10 cellular contexts compared by ENCODE assay signal in genomic region chr11:7592706-7593105, GRCh38.
DNase-seq lines count a peak whose midpoint lies in the region; ATAC-seq, FAIRE-seq and TF ChIP-seq lines count a peak whose summit lies in the region.
"Had no signal": no experiment of that assay in that cellular context is flagged by ENCODE, and none has a peak within 500 bp of the region (broad histone marks: within the 10 kb centered on the region; RNA-seq: fewer than 3 reads in every experiment).

No MANE protein-coding gene starts in this region.

- CTCF ChIA-PET in A673 (lab: Charles Lee), result no interaction called here

- H3K9ac ChIP-seq in kidney (ENCODE audit: low read length in 2 of 2), result no peak overlapping the region

- BruUV-seq in A673 (replicated peaks; lab: Mats Ljungman, UMichigan), result no TSS peak

- H3K4me1 Mint-ChIP-seq in activated T-helper 17 cell treated with anti-CD3 and anti-CD28 coated beads, Interleukin-2, amount 50 U/mL, for 72 hours, result peaks cover 20% of the 10 kb centered on the region

- intact Hi-C loops in heart right ventricle (cut with DNase I), result no loop called here
- intact Hi-C loops in A673 (cut with micrococcal nuclease; ENCODE audit: unreplicated experiment), result no loop called here
- intact Hi-C loops in kidney (cut with DNase I), result no loop called here

- FAIRE-seq in kidney (lab: Jason Lieb, UNC), result no peak

- H3K9me3 ChIP-seq in heart right ventricle, result no peaks in the 10 kb centered on the region
- H3K9me3 ChIP-seq in A673 (ENCODE audit: low read depth, low read length, poor library complexity, severe bottlenecking), result no peaks in the 10 kb centered on the region
- no peaks in the 10 kb centered on the region for H3K9me3 ChIP-seq in kidney (ENCODE audit: control insufficient read depth in 1 of 2, low read length in 2 of 2)

- H3K27ac Mint-ChIP-seq in activated T-helper 17 cell treated with anti-CD3 and anti-CD28 coated beads, Interleukin-2, amount 50 U/mL, for 72 hours, result peak overlapping the region; percentile 7
- H3K27ac Mint-ChIP-seq: stimulated activated naive CD8-positive, alpha-beta T cell treated with anti-CD3 and anti-CD28 coated beads, Interleukin-15, Interleukin-2, amounts not matched to agents 100 ng/mL and 50 ng/mL, for 24 hours had no signal

- POLR2A ChIA-PET in A673 (lab: Charles Lee; ENCODE audit: low non-redundant PET), result no interaction called here

- ATAC-seq in activated T-helper 17 cell treated with anti-CD3 and anti-CD28 coated beads, Interleukin-2, amount 50 U/mL, for 72 hours (replicated peaks), result peak; percentile 57
- peak; percentile 49 to 95 (median 80) for ATAC-seq in heart right ventricle

- no peaks in the 10 kb centered on the region for H3K9me3 Mint-ChIP-seq in activated T-helper 17 cell treated with anti-CD3 and anti-CD28 coated beads, Interleukin-2, amount 50 U/mL, for 72 hours
- H3K9me3 Mint-ChIP-seq: stimulated activated naive CD8-positive, alpha-beta T cell treated with anti-CD3 and anti-CD28 coated beads, Interleukin-15, Interleukin-2, amounts not matched to agents 100 ng/mL and 50 ng/mL, for 24 hours had no signal

- H3K27me3 Mint-ChIP-seq in activated T-helper 17 cell treated with anti-CD3 and anti-CD28 coated beads, Interleukin-2, amount 50 U/mL, for 72 hours, result no peaks in the 10 kb centered on the region
- H3K27me3 Mint-ChIP-seq: stimulated activated naive CD8-positive, alpha-beta T cell treated with anti-CD3 and anti-CD28 coated beads, Interleukin-15, Interleukin-2, amounts not matched to agents 100 ng/mL and 50 ng/mL, for 24 hours had no signal

- TF ChIP-seq CTCF in heart right ventricle (IDR thresholded peaks at IDR 0.05) (no peak), A673 (conservative IDR thresholded peaks at IDR 0.05; ENCODE audit: low read depth, low read length) (no peak), kidney (IDR thresholded peaks at IDR 0.05; ENCODE audit: borderline replicate concordance, extremely low read depth, insufficient read depth) (no peak)

- H3K36me3 ChIP-seq in heart right ventricle, result peaks cover 0 to 18% (median 0%) of the 10 kb centered on the region in 9 donors
- no peaks in the 10 kb centered on the region for H3K36me3 ChIP-seq in A673 (ENCODE audit: insufficient read depth, low read length, poor library complexity, severe bottlenecking)
- H3K36me3 ChIP-seq in kidney (ENCODE audit: control insufficient read depth in 1 of 2, insufficient read depth in 2 of 2, low read length in 2 of 2), result no peaks in the 10 kb centered on the region

- H3K4me3 ChIP-seq in heart right ventricle (no peak overlapping the region), A673 (ENCODE audit: low read depth, low read length, poor library complexity, severe bottlenecking) (no peak overlapping the region), kidney (ENCODE audit: low read length in 2 of 2) (no peak overlapping the region)

- peaks cover 17% of the 10 kb centered on the region for H3K36me3 Mint-ChIP-seq in activated T-helper 17 cell treated with anti-CD3 and anti-CD28 coated beads, Interleukin-2, amount 50 U/mL, for 72 hours (ENCODE audit: low read depth)

- H3K27ac ChIP-seq in heart right ventricle, result peak overlapping the region in 2 of 10 donors; percentile 6 to 44
- H3K27ac ChIP-seq in A673 (ENCODE audit: low read depth, low read length, poor library complexity, severe bottlenecking), result no peak overlapping the region
- H3K27ac ChIP-seq in kidney (ENCODE audit: low read depth in 2 of 2, low read length in 2 of 2), result no peak overlapping the region

- peak overlapping the region; percentile 33 for H3K4me3 Mint-ChIP-seq in activated T-helper 17 cell treated with anti-CD3 and anti-CD28 coated beads, Interleukin-2, amount 50 U/mL, for 72 hours
- H3K4me3 Mint-ChIP-seq: stimulated activated naive CD8-positive, alpha-beta T cell treated with anti-CD3 and anti-CD28 coated beads, Interleukin-15, Interleukin-2, amounts not matched to agents 100 ng/mL and 50 ng/mL, for 24 hours had no signal

- peaks cover 0 to 34% (median 21%) of the 10 kb centered on the region in 9 donors for H3K4me1 ChIP-seq in heart right ventricle
- peaks cover 17% of the 10 kb centered on the region for H3K4me1 ChIP-seq in A673 (ENCODE audit: insufficient read depth, low read length, poor library complexity, severe bottlenecking)
- peaks cover 8 to 9% of the 10 kb centered on the region in 2 donors for H3K4me1 ChIP-seq in kidney (ENCODE audit: control insufficient read depth in 1 of 2, insufficient read depth in 1 of 2, low read depth in 1 of 2, low read length in 2 of 2)

- H3K27me3 ChIP-seq in heart right ventricle (no peaks in the 10 kb centered on the region), A673 (replicated peaks; ENCODE audit: insufficient read depth, low read depth, low read length, poor library complexity) (no peaks in the 10 kb centered on the region)

- peak; percentile 58 for DNase-seq in HS-5 (ENCODE audit: low read depth)
- DNase-seq in heart right ventricle, result peak; percentile 37 to 44
- DNase-seq in stromal cell of bone marrow (ENCODE audit: low read depth), result peak; percentile 45
- no peak for DNase-seq in A673 (ENCODE audit: low spot score)
- no peak for DNase-seq in kidney
- DNase-seq in NCI-H69 (lab: John Stamatoyannopoulos, UW), result no peak
- DNase-seq: activated naive CD4-positive, alpha-beta T cell treated with anti-CD3 and anti-CD28 coated beads, Interleukin-2, amount 50 U/mL, for 16 hours; NCI-H1048 had no signal

- 72 to 78% methylated on average over 3 of the region's 3 CpGs for WGBS in heart right ventricle, 2 donors

Comparison
In these comparisons a context has a peak if more than half of its experiments do, and no peak if none do; other contexts are left out.
1. DNase-seq: peak in HS-5 (single experiment), heart right ventricle (2 of 2) and stromal cell of bone marrow (single experiment); none in A673 (single experiment), kidney (single experiment) and NCI-H69 (single experiment).